In the genomic region with DNA sequence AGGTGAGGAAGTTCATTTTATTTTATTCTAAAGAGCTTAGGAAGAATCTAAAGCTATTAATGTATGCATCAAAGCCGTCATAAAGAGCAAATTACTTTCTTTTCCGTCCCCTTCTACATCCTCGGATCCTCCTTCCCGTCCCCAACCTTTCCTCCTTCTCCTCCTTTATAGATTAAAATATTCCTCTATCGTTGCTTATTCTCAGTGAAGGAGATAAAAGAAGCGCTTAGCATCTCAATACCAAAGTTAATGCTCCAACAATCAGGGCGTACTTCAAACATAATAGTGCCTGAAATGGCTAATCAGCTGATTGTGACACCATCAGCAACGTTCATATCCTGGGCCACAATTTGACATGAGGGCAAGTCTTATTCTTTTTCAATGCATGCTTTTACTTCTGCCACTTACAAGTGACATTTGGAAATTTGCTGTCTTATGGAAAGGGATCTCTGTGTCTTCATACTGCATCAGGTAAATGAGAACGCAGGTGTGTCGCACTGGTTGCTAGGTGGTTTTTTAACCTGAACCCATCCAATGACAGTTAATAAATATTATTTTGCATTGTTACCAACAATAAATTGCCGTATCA, we compare ENCODE assay signal across 1 cellular context.
TF ChIP-seq lines count a peak whose summit lies in the region.

No MANE protein-coding gene starts in this region.

TF ChIP-seq in H1, 55 proteins besides CTCF, POLR2A, EP300 and RAD21:
- TF ChIP-seq SIN3A (conservative IDR thresholded peaks at IDR 0.05 in 1 of 2, IDR thresholded peaks at IDR 0.05 in 1 of 2; ENCODE audit: low read depth in 1 of 2, low read length in 2 of 2) (0 out of 4 replicates have a peak, but pooled peaks of 1 of the 2 experiments have one; percentile 11), ASH2L (IDR thresholded peaks at IDR 0.05; ENCODE audit: low read length) (no peak), NANOG (IDR thresholded peaks at IDR 0.05; ENCODE audit: insufficient read depth, low read depth, low read length, poor library complexity, severe bottlenecking) (peak; percentile 66)
